In genomic region chr9:86585422-86586143, GRCh38 we compare ENCODE assay signal across 12 cellular contexts.
DNase-seq lines count a peak whose midpoint lies in the region; ATAC-seq and TF ChIP-seq lines count a peak whose summit lies in the region.
"Had no signal": no experiment of that assay in that cellular context is flagged by ENCODE, and none has a peak within 500 bp of the region (broad histone marks: within the 10 kb centered on the region; RNA-seq: fewer than 3 reads in every experiment).

No MANE protein-coding gene starts in this region.

- WGBS in smooth muscle cell (ENCODE audit: low lambda C conversion rate) = 42% methylated on average over 7 of the region's 7 CpGs
- 59 to 71% (median 61%) methylated on average over 7 of the region's 7 CpGs for WGBS in spleen, 5 donors

- peak overlapping the region; percentile 72 for H3K4me3 ChIP-seq in adipocyte (ENCODE audit: low read length)
- peak overlapping the region; percentile 42 for H3K4me3 ChIP-seq in smooth muscle cell
- H3K4me3 ChIP-seq in spleen = peak overlapping the region in 3 of 8 donors; percentile 7 to 17 (median 8)

- no peaks in the 10 kb centered on the region for H3K79me2 ChIP-seq in smooth muscle cell (ENCODE audit: low read depth)

- TF ChIP-seq CTCF in smooth muscle cell (IDR thresholded peaks at IDR 0.05; ENCODE audit: borderline replicate concordance, insufficient read depth, poor library complexity, severe bottlenecking) (no peak), spleen (IDR thresholded peaks at IDR 0.05 in 8 of 11, conservative IDR thresholded peaks at IDR 0.05 in 3 of 11) (no peak)

- peak overlapping the region; percentile 79 for H3K4me2 ChIP-seq in smooth muscle cell

- peaks cover 4% of the 10 kb centered on the region for H3K27me3 ChIP-seq in adipocyte (replicated peaks; ENCODE audit: control insufficient read depth, insufficient read depth, low read length)
- H3K27me3 ChIP-seq in smooth muscle cell (ENCODE audit: low read depth) = peaks cover 3% of the 10 kb centered on the region
- H3K27me3 ChIP-seq in spleen (replicated peaks in 1 of 7) = no peaks in the 10 kb centered on the region
- H3K27me3 ChIP-seq: neutrophil had no signal

- ATAC-seq in GM21381 (IDR thresholded peaks at IDR 0.05; ENCODE audit: unreplicated experiment) (peak; percentile 52), GM21717 (IDR thresholded peaks at IDR 0.05; ENCODE audit: unreplicated experiment) (no peak), HG02588 (IDR thresholded peaks at IDR 0.05; ENCODE audit: unreplicated experiment) (no peak)

- H3K9me3 ChIP-seq in adipocyte (ENCODE audit: control insufficient read depth, low read length) (no peaks in the 10 kb centered on the region), smooth muscle cell (replicated peaks; ENCODE audit: low read depth) (no peaks in the 10 kb centered on the region), spleen (no peaks in the 10 kb centered on the region)
- H3K9me3 ChIP-seq: neutrophil had no signal

- H3K27ac ChIP-seq in smooth muscle cell (ENCODE audit: low read depth) = no peak overlapping the region
- H3K27ac ChIP-seq in spleen = peak overlapping the region in 2 of 8 donors; percentile 39 to 52
- H3K27ac ChIP-seq: neutrophil had no signal

- peaks cover 4% of the 10 kb centered on the region for H3F3A ChIP-seq in smooth muscle cell (ENCODE audit: low read depth)

- H3K36me3 ChIP-seq in adipocyte (ENCODE audit: control insufficient read depth, insufficient read depth, low read length, severe bottlenecking) (no peaks in the 10 kb centered on the region), smooth muscle cell (ENCODE audit: low read depth) (no peaks in the 10 kb centered on the region), spleen (no peaks in the 10 kb centered on the region)
- H3K36me3 ChIP-seq: neutrophil had no signal

- no peaks in the 10 kb centered on the region for H4K20me1 ChIP-seq in smooth muscle cell (ENCODE audit: low read depth)

- TF ChIP-seq POLR2A in spleen (IDR thresholded peaks at IDR 0.05) = no peak

- H3K9ac ChIP-seq in adipocyte (ENCODE audit: low read length) (peak overlapping the region; percentile 74), smooth muscle cell (ENCODE audit: low read depth) (peak overlapping the region; percentile 29)

- DNase-seq in adipocyte (ENCODE audit: low read depth) (peak; percentile 49), left kidney (ENCODE audit: low read depth, low spot score) (peak; percentile 97), smooth muscle cell (lab: John Stamatoyannopoulos, UW; ENCODE audit: unreplicated experiment) (no peak), COR-L47 (lab: John Stamatoyannopoulos, UW) (no peak), spleen (no peak)
- DNase-seq: activated CD4-positive, alpha-beta memory T cell treated with anti-CD3 and anti-CD28 coated beads, Interleukin-2, amount 10 ng/mL, durations not matched to agents 7 days and 5 days; GDM1; NCI-H2081 treated with DMSO at 0.1 percent for 48 hours had no signal

- peak overlapping the region; percentile 86 for H2AFZ ChIP-seq in smooth muscle cell (ENCODE audit: low read depth)

- intact Hi-C loops in spleen (cut with DNase I; ENCODE audit: low total_unique reads) = no loop called here

- H3K4me1 ChIP-seq in adipocyte (ENCODE audit: control insufficient read depth, insufficient read depth, low read length) (peaks cover 12% of the 10 kb centered on the region), smooth muscle cell (ENCODE audit: low read depth) (peaks cover 11% of the 10 kb centered on the region), spleen (no peaks in the 10 kb centered on the region)

Comparison
In these comparisons a context has a peak if more than half of its experiments do, and no peak if none do; other contexts are left out.
1. DNase-seq: peak in adipocyte (single experiment) and left kidney (single experiment); none in smooth muscle cell (single experiment), COR-L47 (single experiment) and spleen (single experiment).